Comparison of ENCODE assay signal across 8 cellular contexts in genomic region chr6:87472525-87473418, GRCh38. TPM values are rescaled to one million over a fixed set of nuclear protein-coding genes. Genes with fewer than 3 reads are reported as not detected.
DNase-seq lines count a peak whose midpoint lies in the region; ATAC-seq and TF ChIP-seq lines count a peak whose summit lies in the region.

SLC35A1 (plus strand) TSS chr6:87472974; CDS start chr6:87473004, 30 bp downstream.

- H3K36me3 Mint-ChIP-seq in CD4-positive, CD25-positive, alpha-beta regulatory T cell = no peaks in the 10 kb centered on the region

- peak; percentile 84 for TF ChIP-seq POLR2A in right lobe of liver (IDR thresholded peaks at IDR 0.05)

- ATAC-seq in CD4-positive, CD25-positive, alpha-beta regulatory T cell (ENCODE audit: low read depth in 2 of 2) = peak; percentile 95
- peak; percentile 97 for ATAC-seq in GM19397 (IDR thresholded peaks at IDR 0.05; ENCODE audit: unreplicated experiment)
- peak; percentile 74 for ATAC-seq in HG03565 (IDR thresholded peaks at IDR 0.05; ENCODE audit: unreplicated experiment)
- peak; percentile 95 to 97 (median 96) for ATAC-seq in right lobe of liver

- intact Hi-C loops in right lobe of liver (cut with DNase I) = no loop called here

- H3K4me3 Mint-ChIP-seq in CD4-positive, CD25-positive, alpha-beta regulatory T cell = peak within 1 kb of the TSS; percentile 90 to 99 (median 98)

- no peaks in the 10 kb centered on the region for H3K9me3 Mint-ChIP-seq in CD4-positive, CD25-positive, alpha-beta regulatory T cell

- peak in 3 of 4 donors; percentile 22 to 46 (median 23) for TF ChIP-seq CTCF in right lobe of liver (IDR thresholded peaks at IDR 0.05)

- peaks cover 5% of the 10 kb centered on the region for H3K27me3 Mint-ChIP-seq in CD4-positive, CD25-positive, alpha-beta regulatory T cell

- H3K27ac Mint-ChIP-seq in CD4-positive, CD25-positive, alpha-beta regulatory T cell = peak within 1 kb of the TSS; percentile 98 to 100 (median 100)

- 1% methylated on average over 15 of the region's 70 CpGs for WGBS in right lobe of liver (ENCODE audit: insufficient coverage, low coverage, low lambda C conversion rate, missing lambda C conversion rate)

- H3K9me3 ChIP-seq in CD4-positive, CD25-positive, alpha-beta regulatory T cell (ENCODE audit: control insufficient read depth in 2 of 2, low read length in 2 of 2) = no peaks in the 10 kb centered on the region
- no peaks in the 10 kb centered on the region for H3K9me3 ChIP-seq in duodenal mucosa (ENCODE audit: control insufficient read depth in 1 of 2, low read length in 2 of 2)
- H3K9me3 ChIP-seq in right lobe of liver = no peaks in the 10 kb centered on the region

- H3K27me3 ChIP-seq in CD4-positive, CD25-positive, alpha-beta regulatory T cell (ENCODE audit: control insufficient read depth, insufficient read depth, low read length) = peaks cover 5% of the 10 kb centered on the region
- H3K27me3 ChIP-seq in duodenal mucosa (ENCODE audit: control insufficient read depth in 1 of 2, insufficient read depth in 2 of 2, low read length in 2 of 2) = no peaks in the 10 kb centered on the region
- H3K27me3 ChIP-seq in right lobe of liver = no peaks in the 10 kb centered on the region

- peaks cover 5% of the 10 kb centered on the region for H3K36me3 ChIP-seq in CD4-positive, CD25-positive, alpha-beta regulatory T cell (ENCODE audit: control insufficient read depth, insufficient read depth, low read length)
- H3K36me3 ChIP-seq in duodenal mucosa (ENCODE audit: control insufficient read depth in 1 of 2, insufficient read depth in 2 of 2, low read length in 2 of 2) (no peaks in the 10 kb centered on the region), right lobe of liver (no peaks in the 10 kb centered on the region)

- H3K4me1 Mint-ChIP-seq in CD4-positive, CD25-positive, alpha-beta regulatory T cell = peaks cover 9 to 31% (median 22%) of the 10 kb centered on the region in 4 donors

- peak within 1 kb of the TSS; percentile 89 for H3K27ac ChIP-seq in CD4-positive, CD25-positive, alpha-beta regulatory T cell (ENCODE audit: insufficient read depth, low read length, poor library complexity, severe bottlenecking)
- peak within 1 kb of the TSS; percentile 86 for H3K27ac ChIP-seq in duodenal mucosa (ENCODE audit: low read depth, low read length)
- peak within 1 kb of the TSS; percentile 91 to 95 (median 92) for H3K27ac ChIP-seq in right lobe of liver

- H3K4me3 ChIP-seq in CD4-positive, CD25-positive, alpha-beta regulatory T cell (ENCODE audit: low read depth, low read length) = peak within 1 kb of the TSS; percentile 94
- H3K4me3 ChIP-seq in duodenal mucosa (ENCODE audit: low read depth in 1 of 2, low read length in 2 of 2) (peak within 1 kb of the TSS; percentile 95 to 98), right lobe of liver (peak within 1 kb of the TSS; percentile 80 to 94 (median 93))

- DNase-seq in CD4-positive, CD25-positive, alpha-beta regulatory T cell = peak; percentile 77 to 90 (median 88)
- DNase-seq in NCI-H748 treated with DMSO at 0.1 percent for 48 hours (lab: John Stamatoyannopoulos, UW) (peak; percentile 65), right lobe of liver (peak; percentile 89 to 92 (median 91))
- DNase-seq in activated CD4-positive, alpha-beta T cell treated with anti-CD3 and anti-CD28 coated beads, Interleukin-2, amount 50 U/mL, for 48 hours = peak; percentile 86 to 87
- peak; percentile 86 for DNase-seq in stimulated activated CD4-positive, alpha-beta T cell treated with anti-CD3 and anti-CD28 coated beads, Interleukin-4, amount 100 ng/mL, for 24 hours

- peak within 1 kb of the TSS; percentile 86 to 90 for H3K9ac ChIP-seq in duodenal mucosa (ENCODE audit: low read depth in 1 of 2, low read length in 2 of 2)

- H3K4me1 ChIP-seq in CD4-positive, CD25-positive, alpha-beta regulatory T cell (ENCODE audit: control insufficient read depth, insufficient read depth, low read length, poor library complexity, severe bottlenecking) = peaks cover 8% of the 10 kb centered on the region
- H3K4me1 ChIP-seq in duodenal mucosa (ENCODE audit: control insufficient read depth in 1 of 2, insufficient read depth in 2 of 2, low read length in 2 of 2) (peaks cover 8 to 11% of the 10 kb centered on the region in 2 donors), right lobe of liver (peaks cover 0 to 5% (median 0%) of the 10 kb centered on the region in 4 donors)

RNA-seq across cellular contexts. Expression of gene SLC35A1, which starts in this region (rescaled TPM):
- 12.0 TPM for total RNA-seq in CD4-positive, CD25-positive, alpha-beta regulatory T cell
- 10 to 100 TPM; 28.2 to 36.1 (median 33.7) TPM for polyA plus RNA-seq in CD4-positive, CD25-positive, alpha-beta regulatory T cell
- total RNA-seq in right lobe of liver = 10 to 100 TPM in 4 of 6 experiments, 1 to 10 TPM in 2; 9.3 to 14.1 (median 11.2) TPM

Comparison
In these comparisons a context has a peak if more than half of its experiments do, and no peak if none do; other contexts are left out.
1. Peak in every context shown above with its lines: DNase-seq, ATAC-seq, H3K4me3 ChIP-seq and H3K27ac ChIP-seq.